Comparison of ENCODE assay signal across 11 cellular contexts in genomic region chr5:10537614-10538013, GRCh38. TPM values are rescaled to one million over a fixed set of nuclear protein-coding genes. Genes with fewer than 3 reads are reported as not detected.
DNase-seq lines count a peak whose midpoint lies in the region; ATAC-seq, FAIRE-seq and TF ChIP-seq lines count a peak whose summit lies in the region.
"Had no signal": no experiment of that assay in that cellular context is flagged by ENCODE, and none has a peak within 500 bp of the region (broad histone marks: within the 10 kb centered on the region; RNA-seq: fewer than 3 reads in every experiment).

No MANE protein-coding gene starts in this region.

- no peak overlapping the region for H4K91ac ChIP-seq in H1 (replicated peaks; ENCODE audit: insufficient read length, low read length)

- FAIRE-seq in H1 (lab: Jason Lieb, UNC): no peak
- FAIRE-seq: TTC549 had no signal

- no peak overlapping the region for H2BK12ac ChIP-seq in H1 (ENCODE audit: low read depth, low read length)

- H3K4me3 Mint-ChIP-seq in activated T-cell treated with anti-CD3 and anti-CD28 coated beads, Interleukin-2, amount 50 U/mL, for 72 hours: peak overlapping the region; percentile 58 to 60
- no peak overlapping the region for H3K4me3 Mint-ChIP-seq in activated T-cell treated with anti-CD3 and anti-CD28 coated beads, Interleukin-2, amount 50 U/mL, for 24 hours

- no peaks in the 10 kb centered on the region for H3K9me3 Mint-ChIP-seq in activated T-cell treated with anti-CD3 and anti-CD28 coated beads, Interleukin-2, amount 50 U/mL, for 72 hours
- no peaks in the 10 kb centered on the region for H3K9me3 Mint-ChIP-seq in activated T-cell treated with anti-CD3 and anti-CD28 coated beads, Interleukin-2, amount 50 U/mL, for 24 hours

- no peak overlapping the region for H3K27ac ChIP-seq in Karpas-422 (ENCODE audit: low read length)
- H3K27ac ChIP-seq in H1 (ENCODE audit: low read depth, low read length): no peak overlapping the region
- H3K27ac ChIP-seq in temporal lobe (ENCODE audit: low read depth, low read length): peak overlapping the region; percentile 83
- H3K27ac ChIP-seq: ovary had no signal

- H3K27me3 Mint-ChIP-seq in activated T-cell treated with anti-CD3 and anti-CD28 coated beads, Interleukin-2, amount 50 U/mL, for 72 hours (ENCODE audit: low read depth): peaks cover 29% of the 10 kb centered on the region
- peaks cover 36% of the 10 kb centered on the region for H3K27me3 Mint-ChIP-seq in activated T-cell treated with anti-CD3 and anti-CD28 coated beads, Interleukin-2, amount 50 U/mL, for 24 hours

- no peak overlapping the region for H4K5ac ChIP-seq in H1 (ENCODE audit: insufficient read length, low read depth, low read length)

- no peaks in the 10 kb centered on the region for H3K79me1 ChIP-seq in H1 (ENCODE audit: low read depth, low read length)

- CTCF ChIA-PET in H1 (lab: Charles Lee; ENCODE audit: partially characterized antibody): interaction anchor here (0.6 to 1.3 kb wide), 2 partner anchors 39 to 481 kb away, joined by 4 to 6 read pairs; no protein-coding TSS in a partner anchor

- no peaks in the 10 kb centered on the region for H3K79me2 ChIP-seq in Karpas-422 (ENCODE audit: low read length)
- H3K79me2 ChIP-seq in H1 (ENCODE audit: control insufficient read depth in 1 of 2, insufficient read depth in 2 of 2, low read length in 2 of 2): no peaks in the 10 kb centered on the region

- H2BK120ac ChIP-seq in H1 (replicated peaks; ENCODE audit: low read depth, low read length): no peak overlapping the region

- H3K9ac ChIP-seq in Karpas-422 (ENCODE audit: low read length) (no peak overlapping the region), H1 (replicated peaks in 1 of 4; ENCODE audit: extremely low read depth in 1 of 4, low read depth in 3 of 4, low read length in 3 of 4) (no peak overlapping the region)

- no peaks in the 10 kb centered on the region for H3K23me2 ChIP-seq in H1 (ENCODE audit: low read depth, low read length)

- H3K14ac ChIP-seq in H1 (ENCODE audit: insufficient read length): no peak overlapping the region

- peaks cover 18% of the 10 kb centered on the region for H3K4me1 Mint-ChIP-seq in activated T-cell treated with anti-CD3 and anti-CD28 coated beads, Interleukin-2, amount 50 U/mL, for 72 hours (ENCODE audit: low read depth)
- peaks cover 20% of the 10 kb centered on the region for H3K4me1 Mint-ChIP-seq in activated T-cell treated with anti-CD3 and anti-CD28 coated beads, Interleukin-2, amount 50 U/mL, for 24 hours (ENCODE audit: low read depth)

- POLR2A ChIA-PET in H1 (lab: Charles Lee; ENCODE audit: partially characterized antibody): no interaction called here

- no peak for TF ChIP-seq CTCF in H1 (IDR thresholded peaks at IDR 0.05; ENCODE audit: control extremely low read depth in 1 of 3, insufficient read depth in 1 of 3, low read depth in 1 of 3, low read length in 3 of 3)

- no peak overlapping the region for H2BK20ac ChIP-seq in H1 (ENCODE audit: low read length)

- peak overlapping the region; percentile 40 for H3K4me2 ChIP-seq in Karpas-422 (ENCODE audit: low read depth, low read length, poor library complexity, severe bottlenecking)
- no peak overlapping the region for H3K4me2 ChIP-seq in H1 (ENCODE audit: insufficient read depth in 1 of 2, low read depth in 2 of 2, low read length in 2 of 2)

- no peak for TF ChIP-seq POLR2A in H1 (IDR thresholded peaks at IDR 0.05; ENCODE audit: control extremely low read depth in 1 of 2, low read depth in 2 of 2, low read length in 2 of 2)

- H3K56ac ChIP-seq in H1 (replicated peaks; ENCODE audit: insufficient read length, low read depth, low read length): no peak overlapping the region

- H3K9me3 ChIP-seq in Karpas-422 (ENCODE audit: low read length): no peaks in the 10 kb centered on the region
- H3K9me3 ChIP-seq in H1 (ENCODE audit: insufficient read depth in 2 of 2, low read depth in 1 of 2, low read length in 1 of 2): no peaks in the 10 kb centered on the region
- H3K9me3 ChIP-seq: ovary had no signal

- no peaks in the 10 kb centered on the region for H4K20me1 ChIP-seq in Karpas-422 (ENCODE audit: insufficient read depth, low read depth, low read length)
- H4K20me1 ChIP-seq in H1 (replicated peaks in 1 of 2; ENCODE audit: control insufficient read depth in 1 of 2, insufficient read depth in 2 of 2, low read length in 2 of 2): no peaks in the 10 kb centered on the region

- ATAC-seq in activated T-cell treated with anti-CD3 and anti-CD28 coated beads, Interleukin-2, amount 50 U/mL, for 72 hours (replicated peaks in 1 of 2): peak; percentile 43 to 54
- ATAC-seq in GM21825 (IDR thresholded peaks at IDR 0.05; ENCODE audit: unreplicated experiment): no peak

- H3K4ac ChIP-seq in H1 (replicated peaks; ENCODE audit: insufficient read length, low read depth, low read length): no peak overlapping the region

- TF ChIP-seq RAD21 in H1 (IDR thresholded peaks at IDR 0.05 in 1 of 2, conservative IDR thresholded peaks at IDR 0.05 in 1 of 2; ENCODE audit: low read depth in 2 of 2, low read length in 2 of 2): no peak

- no peak overlapping the region for H2AK5ac ChIP-seq in H1 (ENCODE audit: low read depth, low read length)

- H3K36me3 ChIP-seq in Karpas-422 (ENCODE audit: insufficient read depth, low read length) (no peaks in the 10 kb centered on the region), H1 (ENCODE audit: control insufficient read depth in 2 of 4, insufficient read depth in 4 of 4, low read length in 3 of 4) (no peaks in the 10 kb centered on the region)
- H3K36me3 ChIP-seq: ovary had no signal

- H2BK15ac ChIP-seq in H1 (ENCODE audit: low read length): no peak overlapping the region

- no peak for TF ChIP-seq EP300 in H1 (IDR thresholded peaks at IDR 0.05; ENCODE audit: borderline replicate concordance in 1 of 2, low read depth in 2 of 2, low read length in 2 of 2)

- H3K27me3 ChIP-seq in Karpas-422 (ENCODE audit: low read length) (no peaks in the 10 kb centered on the region), H1 (replicated peaks in 1 of 4; ENCODE audit: control insufficient read depth in 3 of 4, extremely low read depth in 1 of 4, insufficient read depth in 3 of 4, low read length in 3 of 4) (peaks cover 0 to 4% (median 1%) of the 10 kb centered on the region in 4 experiments; a peak in 3 of 7 replicates)
- H3K27me3 ChIP-seq: ovary had no signal

- peaks cover 14% of the 10 kb centered on the region for H3K4me1 ChIP-seq in Karpas-422 (ENCODE audit: low read length)
- no peaks in the 10 kb centered on the region; a peak in 2 of 7 replicates for H3K4me1 ChIP-seq in H1 (replicated peaks in 1 of 4; ENCODE audit: control insufficient read depth in 3 of 4, insufficient read depth in 4 of 4, low read length in 3 of 4)

- H3K27ac Mint-ChIP-seq in activated T-cell treated with anti-CD3 and anti-CD28 coated beads, Interleukin-2, amount 50 U/mL, for 72 hours: no peak overlapping the region
- no peak overlapping the region for H3K27ac Mint-ChIP-seq in activated T-cell treated with anti-CD3 and anti-CD28 coated beads, Interleukin-2, amount 50 U/mL, for 24 hours

- H3K4me3 ChIP-seq in Karpas-422 (ENCODE audit: low read length) (no peak overlapping the region), H1 (ENCODE audit: extremely low read depth in 1 of 4, insufficient read depth in 2 of 4, low read depth in 3 of 4, low read length in 4 of 4) (no peak overlapping the region)
- H3K4me3 ChIP-seq: ovary had no signal

- H2AFZ ChIP-seq in Karpas-422 (ENCODE audit: low read length): no peak overlapping the region
- no peak overlapping the region for H2AFZ ChIP-seq in H1 (ENCODE audit: low read length)

- H4K8ac ChIP-seq in H1 (ENCODE audit: extremely low read depth, insufficient read depth, low read length): peak overlapping the region; percentile 45; the same call in 1 of the 2 replicates

- H3K36me3 Mint-ChIP-seq in activated T-cell treated with anti-CD3 and anti-CD28 coated beads, Interleukin-2, amount 50 U/mL, for 72 hours (ENCODE audit: insufficient read depth in 2 of 2): no peaks in the 10 kb centered on the region
- no peaks in the 10 kb centered on the region for H3K36me3 Mint-ChIP-seq in activated T-cell treated with anti-CD3 and anti-CD28 coated beads, Interleukin-2, amount 50 U/mL, for 24 hours (ENCODE audit: low read depth)

- no peak overlapping the region for H3K18ac ChIP-seq in H1 (ENCODE audit: extremely low read depth, low read length)

- DNase-seq in activated T-cell treated with anti-CD3 and anti-CD28 coated beads, Interleukin-2, amount 50 U/mL, for 72 hours: peak in 1 of 2 donors; percentile 15
- DNase-seq in activated T-cell treated with anti-CD3 and anti-CD28 coated beads, Interleukin-2, amount 50 U/mL, for 24 hours: no peak
- DNase-seq in Karpas-422 (no peak), H1 (ENCODE audit: low read depth in 1 of 2, low spot score in 2 of 2) (no peak), LoVo (ENCODE audit: low spot score) (no peak), AG20443 (ENCODE audit: low spot score) (no peak)
- DNase-seq: NCI-H2081 treated with DMSO at 0.1 percent for 48 hours, ovary had no signal

- WGBS in H1 (ENCODE audit: extremely low coverage in 1 of 2, insufficient coverage in 1 of 2, insufficient read length in 1 of 2, insufficient replicate concordance in 2 of 2, low coverage in 1 of 2, low lambda C conversion rate in 2 of 2, missing lambda C conversion rate in 1 of 2), 2 experiments: 88% methylated on average over 4 of the region's 4 CpGs; no CpG with 5 or more reads in 1 of the 2 experiments

- no peaks in the 10 kb centered on the region for H3K9me2 ChIP-seq in Karpas-422 (replicated peaks; ENCODE audit: insufficient read depth, low read length)

- no peak overlapping the region for H2BK5ac ChIP-seq in H1 (ENCODE audit: low read depth, low read length)

- H3K23ac ChIP-seq in H1 (ENCODE audit: insufficient read length): no peak overlapping the region

TF ChIP-seq in H1, 55 proteins besides CTCF, POLR2A, EP300 and RAD21 (continues in another document):
- TF ChIP-seq NRF1 (IDR thresholded peaks at IDR 0.05; ENCODE audit: low read depth, low read length): no peak
- TF ChIP-seq SIRT6 (IDR thresholded peaks at IDR 0.05; ENCODE audit: low read length): no peak
- TF ChIP-seq JUND (IDR thresholded peaks at IDR 0.05; ENCODE audit: low read length): no peak
- TF ChIP-seq RBBP5 (IDR thresholded peaks at IDR 0.05; ENCODE audit: borderline replicate concordance, low read depth, low read length): no peak

RNA-seq across cellular contexts. Expression of gene ANKRD33B, which starts 26.3 kb away (rescaled TPM):
- 10 to 100 TPM in 1 of 2 donors, 1 to 10 TPM in 1; 6.2 to 12.0 TPM for total RNA-seq in activated T-cell treated with anti-CD3 and anti-CD28 coated beads, Interleukin-2, amount 50 U/mL, for 72 hours
- 0.48 and 0.90 TPM in 2 replicates for total RNA-seq in Karpas-422 (2014; rRNA removed; shearing (Covaris generic); ENCODE audit: low replicate concordance)
- 20.5 and 20.6 TPM in 2 replicates for total RNA-seq in H1 (2021; fragmentation: NEBNext Ultra II Directional; extraction: Animal tissue kit (Norgen Biotek cat#: 25700))
- polyA plus RNA-seq in H1 (2011; rRNA removed): 6.9 and 7.1 TPM in 2 replicates
- polyA plus RNA-seq in H1 (2011; cell fraction: cytosol; rRNA removed): 5.4 TPM
- 10.9 TPM for polyA plus RNA-seq in H1 (2011; cell fraction: nucleus; rRNA removed)
- 8.6 to 11.9 TPM (median 11.1 TPM) in 4 replicates for polyA plus RNA-seq in H1 (2012, experiment 1 of 2)
- 2.7 TPM for polyA plus RNA-seq in H1 (2012, experiment 2 of 2)
- 6.4 TPM for polyA plus RNA-seq in H1 (2013, experiment 1 of 2)
- polyA plus RNA-seq in H1 (2013, experiment 2 of 2): 6.4 TPM
- 25.2 and 26.2 TPM in 2 replicates for polyA minus RNA-seq in H1 (2011; rRNA and poly(A)+ RNA removed)
- polyA minus RNA-seq in H1 (2011; cell fraction: cytosol; rRNA and poly(A)+ RNA removed): 16.0 TPM
- polyA minus RNA-seq in H1 (2011; cell fraction: nucleus; rRNA and poly(A)+ RNA removed): 15.9 TPM
- total RNA-seq in temporal lobe: 3.0 TPM
